In the genomic region with DNA sequence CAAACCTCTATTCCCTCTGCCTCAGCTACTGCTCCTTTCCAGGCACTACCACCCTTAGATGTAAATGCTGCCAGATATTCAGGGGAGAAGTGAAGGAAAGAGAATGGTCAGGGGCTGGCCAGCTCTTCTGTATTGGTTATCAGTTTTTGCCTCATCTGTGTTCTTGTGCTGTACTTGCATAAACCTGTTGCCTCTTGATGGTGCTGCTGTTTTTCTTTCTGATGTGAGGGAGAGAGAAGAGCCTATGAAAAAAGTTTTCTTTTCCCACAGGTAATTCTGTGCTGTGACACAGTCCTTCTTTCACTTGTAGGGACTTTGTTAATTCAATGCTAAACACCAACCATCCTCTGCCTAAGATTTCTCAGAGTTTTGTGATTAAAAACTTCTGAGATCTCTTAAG, we compare ENCODE assay signal across 26 cellular contexts. TPM values are rescaled to one million over a fixed set of nuclear protein-coding genes. Genes with fewer than 3 reads are reported as not detected.
"Had no signal": no experiment of that assay in that cellular context is flagged by ENCODE, and none has a peak within 500 bp of the region (broad histone marks: within the 10 kb centered on the region; RNA-seq: fewer than 3 reads in every experiment).

No MANE protein-coding gene starts in this region.

- FAIRE-seq: urothelium cell line had no signal

- H3K9me3 Mint-ChIP-seq: natural killer cell treated with Interleukin-12 subunit alpha and Interleukin-12 subunit beta and Interleukin-15 and Interleukin-18, amount 100 ng/mL, for 72 hours; stimulated activated naive CD8-positive, alpha-beta T cell treated with anti-CD3 and anti-CD28 coated beads, Interleukin-15, Interleukin-2, amounts not matched to agents 100 ng/mL and 50 ng/mL, for 24 hours had no signal

- H3K4me3 Mint-ChIP-seq: naive thymus-derived CD4-positive, alpha-beta T cell; natural killer cell treated with Interleukin-12 subunit alpha and Interleukin-12 subunit beta and Interleukin-15 and Interleukin-18, amount 100 ng/mL, for 72 hours; stimulated activated naive CD8-positive, alpha-beta T cell treated with anti-CD3 and anti-CD28 coated beads, Interleukin-15, Interleukin-2, amounts not matched to agents 100 ng/mL and 50 ng/mL, for 24 hours had no signal

- H3K4me1 ChIP-seq: left ventricle myocardium inferior, right atrium auricular region, suprapubic skin, tibial artery, upper lobe of right lung had no signal

- H3K9me3 ChIP-seq: left ventricle myocardium inferior, mucosa of descending colon, ovary, right atrium auricular region, suprapubic skin, thoracic aorta, tibial artery, upper lobe of right lung had no signal

- H3K27ac Mint-ChIP-seq: naive thymus-derived CD4-positive, alpha-beta T cell; natural killer cell treated with Interleukin-12 subunit alpha and Interleukin-12 subunit beta and Interleukin-15 and Interleukin-18, amount 100 ng/mL, for 72 hours; progenitor cell of endocrine pancreas; stimulated activated naive CD8-positive, alpha-beta T cell treated with anti-CD3 and anti-CD28 coated beads, Interleukin-15, Interleukin-2, amounts not matched to agents 100 ng/mL and 50 ng/mL, for 24 hours had no signal

- H3K4me3 ChIP-seq: left ventricle myocardium inferior, lung, mucosa of descending colon, ovary, right atrium auricular region, skin epidermis, suprapubic skin, thoracic aorta, tibial artery, upper lobe of right lung had no signal

- DNase-seq: islet precursor cell; left ventricle myocardium inferior; mesendoderm; midbrain; mucosa of descending colon; naive thymus-derived CD4-positive, alpha-beta T cell; ovary; stimulated activated CD4-positive, alpha-beta T cell treated with anti-CD3 and anti-CD28 coated beads, Interleukin-12 subunit alpha, Interleukin-12 subunit beta, amount 100 ng/mL, for 4 hours; stimulated activated CD4-positive, alpha-beta T cell treated with anti-CD3 and anti-CD28 coated beads, Interleukin-15, amount 100 ng/mL, for 24 hours; stimulated activated CD4-positive, alpha-beta T cell treated with anti-CD3 and anti-CD28 coated beads, Interleukin-2, amount 100 ng/mL, for 24 hours; stimulated activated CD4-positive, alpha-beta T cell treated with anti-CD3 and anti-CD28 coated beads, Interleukin-4, amount 100 ng/mL, for 1 hour; stimulated activated naive CD4-positive, alpha-beta T cell; tibial artery; trophoblast cell; upper lobe of right lung had no signal

- H3K4me1 Mint-ChIP-seq: naive thymus-derived CD4-positive, alpha-beta T cell had no signal

- H3K36me3 ChIP-seq: left ventricle myocardium inferior, ovary, right atrium auricular region, suprapubic skin, thoracic aorta, tibial artery, upper lobe of right lung had no signal

- H3K27me3 ChIP-seq: ovary, right atrium auricular region, suprapubic skin, tibial artery, upper lobe of right lung had no signal

- H3K36me3 Mint-ChIP-seq: natural killer cell treated with Interleukin-12 subunit alpha and Interleukin-12 subunit beta and Interleukin-15 and Interleukin-18, amount 100 ng/mL, for 72 hours had no signal

- ATAC-seq: naive thymus-derived CD4-positive, alpha-beta T cell; natural killer cell treated with Interleukin-12 subunit alpha and Interleukin-12 subunit beta and Interleukin-15 and Interleukin-18, amount 100 ng/mL, for 72 hours; sciatic nerve; upper lobe of right lung had no signal

- H3K27ac ChIP-seq: left ventricle myocardium inferior, ovary, right atrium auricular region, skin epidermis, suprapubic skin, thoracic aorta, tibial artery, upper lobe of right lung had no signal

RNA-seq across cellular contexts. Expression of gene STK31, which starts 57.5 kb away (rescaled TPM):
- total RNA-seq: left ventricle myocardium inferior, myocyte had no signal
